In the genomic region with DNA sequence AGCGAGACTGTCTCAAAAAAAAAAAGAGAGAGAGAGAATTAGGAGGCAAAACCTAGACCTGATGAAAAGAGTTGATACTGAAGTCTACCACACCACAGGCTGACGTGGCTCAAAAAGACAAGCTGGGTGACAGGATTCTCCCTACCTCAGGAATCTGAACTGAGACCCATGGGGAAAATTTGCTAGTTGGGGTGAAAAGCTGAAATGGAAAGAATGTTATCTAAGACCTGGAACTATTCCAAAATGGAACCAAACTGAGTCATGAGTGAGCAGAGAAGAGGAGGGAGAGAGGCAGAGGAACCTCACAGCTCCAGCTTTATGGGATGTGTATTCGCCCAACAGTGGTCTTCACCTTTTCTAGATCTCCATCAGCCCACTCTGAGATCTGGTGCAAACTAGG, we compare ENCODE assay signal across 2 cellular contexts.
TF ChIP-seq lines count a peak whose summit lies in the region.

No MANE protein-coding gene starts in this region.

TF ChIP-seq in SK-N-SH, 30 proteins besides CTCF, POLR2A, EP300 and RAD21 (continued from another document):
- no peak for TF ChIP-seq USF1 (IDR thresholded peaks at IDR 0.05; ENCODE audit: borderline replicate concordance, low read depth)
- no peak for TF ChIP-seq GABPA (IDR thresholded peaks at IDR 0.05; ENCODE audit: low read depth)
- TF ChIP-seq, protein P1, sequence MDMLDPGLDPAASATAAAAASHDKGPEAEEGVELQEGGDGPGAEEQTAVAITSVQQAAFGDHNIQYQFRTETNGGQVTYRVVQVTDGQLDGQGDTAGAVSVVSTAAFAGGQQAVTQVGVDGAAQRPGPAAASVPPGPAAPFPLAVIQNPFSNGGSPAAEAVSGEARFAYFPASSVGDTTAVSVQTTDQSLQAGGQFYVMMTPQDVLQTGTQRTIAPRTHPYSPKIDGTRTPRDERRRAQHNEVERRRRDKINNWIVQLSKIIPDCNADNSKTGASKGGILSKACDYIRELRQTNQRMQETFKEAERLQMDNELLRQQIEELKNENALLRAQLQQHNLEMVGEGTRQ (IDR thresholded peaks at IDR 0.05; ENCODE audit: borderline replicate concordance, low read depth, low read length): no peak
- TF ChIP-seq, protein P2, sequence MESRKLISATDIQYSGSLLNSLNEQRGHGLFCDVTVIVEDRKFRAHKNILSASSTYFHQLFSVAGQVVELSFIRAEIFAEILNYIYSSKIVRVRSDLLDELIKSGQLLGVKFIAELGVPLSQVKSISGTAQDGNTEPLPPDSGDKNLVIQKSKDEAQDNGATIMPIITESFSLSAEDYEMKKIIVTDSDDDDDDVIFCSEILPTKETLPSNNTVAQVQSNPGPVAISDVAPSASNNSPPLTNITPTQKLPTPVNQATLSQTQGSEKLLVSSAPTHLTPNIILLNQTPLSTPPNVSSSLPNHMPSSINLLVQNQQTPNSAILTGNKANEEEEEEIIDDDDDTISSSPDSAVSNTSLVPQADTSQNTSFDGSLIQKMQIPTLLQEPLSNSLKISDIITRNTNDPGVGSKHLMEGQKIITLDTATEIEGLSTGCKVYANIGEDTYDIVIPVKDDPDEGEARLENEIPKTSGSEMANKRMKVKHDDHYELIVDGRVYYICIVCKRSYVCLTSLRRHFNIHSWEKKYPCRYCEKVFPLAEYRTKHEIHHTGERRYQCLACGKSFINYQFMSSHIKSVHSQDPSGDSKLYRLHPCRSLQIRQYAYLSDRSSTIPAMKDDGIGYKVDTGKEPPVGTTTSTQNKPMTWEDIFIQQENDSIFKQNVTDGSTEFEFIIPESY (IDR thresholded peaks at IDR 0.05; ENCODE audit: borderline replicate concordance, low read depth): no peak
- no peak for TF ChIP-seq GATA2 (CRISPR knock-in tag; IDR thresholded peaks at IDR 0.05)
- no peak for TF ChIP-seq EZH2phosphoT487 (IDR thresholded peaks at IDR 0.05; ENCODE audit: borderline replicate concordance, low read depth)
- no peak for TF ChIP-seq SMC3 (IDR thresholded peaks at IDR 0.05; ENCODE audit: low read depth, low read length)
- no peak for TF ChIP-seq RXRA (IDR thresholded peaks at IDR 0.05; ENCODE audit: borderline replicate concordance, low read depth)

TF ChIP-seq in SK-N-SH treated with all-trans-retinoic acid at 6 μM for 48 hours, 23 proteins besides CTCF, POLR2A, EP300 and RAD21 (continued from another document):
- TF ChIP-seq PATZ1 (CRISPR knock-in tag; IDR thresholded peaks at IDR 0.05; ENCODE audit: borderline replicate concordance) (no peak), OSR1 (CRISPR knock-in tag; IDR thresholded peaks at IDR 0.05) (no peak), PPARA (CRISPR knock-in tag; IDR thresholded peaks at IDR 0.05; ENCODE audit: borderline replicate concordance) (no peak), BACH2 (CRISPR knock-in tag; IDR thresholded peaks at IDR 0.05; ENCODE audit: borderline replicate concordance) (no peak), ZNF8 (CRISPR knock-in tag; IDR thresholded peaks at IDR 0.05) (no peak), ZFP30 (CRISPR knock-in tag; IDR thresholded peaks at IDR 0.05) (no peak), GLIS3 (CRISPR knock-in tag; IDR thresholded peaks at IDR 0.05) (no peak), ARNTL (CRISPR knock-in tag; IDR thresholded peaks at IDR 0.05; ENCODE audit: borderline replicate concordance, low read depth) (no peak), TOX (CRISPR knock-in tag; IDR thresholded peaks at IDR 0.05; ENCODE audit: borderline replicate concordance) (no peak), SNAI2 (CRISPR knock-in tag; IDR thresholded peaks at IDR 0.05) (no peak), ZFP3 (CRISPR knock-in tag; IDR thresholded peaks at IDR 0.05) (no peak), RARB (CRISPR knock-in tag; IDR thresholded peaks at IDR 0.05) (no peak)
- TF ChIP-seq, protein P3, sequence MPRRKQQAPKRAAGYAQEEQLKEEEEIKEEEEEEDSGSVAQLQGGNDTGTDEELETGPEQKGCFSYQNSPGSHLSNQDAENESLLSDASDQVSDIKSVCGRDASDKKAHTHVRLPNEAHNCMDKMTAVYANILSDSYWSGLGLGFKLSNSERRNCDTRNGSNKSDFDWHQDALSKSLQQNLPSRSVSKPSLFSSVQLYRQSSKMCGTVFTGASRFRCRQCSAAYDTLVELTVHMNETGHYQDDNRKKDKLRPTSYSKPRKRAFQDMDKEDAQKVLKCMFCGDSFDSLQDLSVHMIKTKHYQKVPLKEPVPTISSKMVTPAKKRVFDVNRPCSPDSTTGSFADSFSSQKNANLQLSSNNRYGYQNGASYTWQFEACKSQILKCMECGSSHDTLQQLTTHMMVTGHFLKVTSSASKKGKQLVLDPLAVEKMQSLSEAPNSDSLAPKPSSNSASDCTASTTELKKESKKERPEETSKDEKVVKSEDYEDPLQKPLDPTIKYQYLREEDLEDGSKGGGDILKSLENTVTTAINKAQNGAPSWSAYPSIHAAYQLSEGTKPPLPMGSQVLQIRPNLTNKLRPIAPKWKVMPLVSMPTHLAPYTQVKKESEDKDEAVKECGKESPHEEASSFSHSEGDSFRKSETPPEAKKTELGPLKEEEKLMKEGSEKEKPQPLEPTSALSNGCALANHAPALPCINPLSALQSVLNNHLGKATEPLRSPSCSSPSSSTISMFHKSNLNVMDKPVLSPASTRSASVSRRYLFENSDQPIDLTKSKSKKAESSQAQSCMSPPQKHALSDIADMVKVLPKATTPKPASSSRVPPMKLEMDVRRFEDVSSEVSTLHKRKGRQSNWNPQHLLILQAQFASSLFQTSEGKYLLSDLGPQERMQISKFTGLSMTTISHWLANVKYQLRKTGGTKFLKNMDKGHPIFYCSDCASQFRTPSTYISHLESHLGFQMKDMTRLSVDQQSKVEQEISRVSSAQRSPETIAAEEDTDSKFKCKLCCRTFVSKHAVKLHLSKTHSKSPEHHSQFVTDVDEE (CRISPR knock-in tag; IDR thresholded peaks at IDR 0.05): no peak
- TF ChIP-seq, protein P4, sequence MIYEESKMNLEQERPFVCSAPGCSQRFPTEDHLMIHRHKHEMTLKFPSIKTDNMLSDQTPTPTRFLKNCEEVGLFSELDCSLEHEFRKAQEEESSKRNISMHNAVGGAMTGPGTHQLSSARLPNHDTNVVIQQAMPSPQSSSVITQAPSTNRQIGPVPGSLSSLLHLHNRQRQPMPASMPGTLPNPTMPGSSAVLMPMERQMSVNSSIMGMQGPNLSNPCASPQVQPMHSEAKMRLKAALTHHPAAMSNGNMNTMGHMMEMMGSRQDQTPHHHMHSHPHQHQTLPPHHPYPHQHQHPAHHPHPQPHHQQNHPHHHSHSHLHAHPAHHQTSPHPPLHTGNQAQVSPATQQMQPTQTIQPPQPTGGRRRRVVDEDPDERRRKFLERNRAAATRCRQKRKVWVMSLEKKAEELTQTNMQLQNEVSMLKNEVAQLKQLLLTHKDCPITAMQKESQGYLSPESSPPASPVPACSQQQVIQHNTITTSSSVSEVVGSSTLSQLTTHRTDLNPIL (CRISPR knock-in tag; IDR thresholded peaks at IDR 0.05; ENCODE audit: low read depth): no peak
- TF ChIP-seq, protein P5, sequence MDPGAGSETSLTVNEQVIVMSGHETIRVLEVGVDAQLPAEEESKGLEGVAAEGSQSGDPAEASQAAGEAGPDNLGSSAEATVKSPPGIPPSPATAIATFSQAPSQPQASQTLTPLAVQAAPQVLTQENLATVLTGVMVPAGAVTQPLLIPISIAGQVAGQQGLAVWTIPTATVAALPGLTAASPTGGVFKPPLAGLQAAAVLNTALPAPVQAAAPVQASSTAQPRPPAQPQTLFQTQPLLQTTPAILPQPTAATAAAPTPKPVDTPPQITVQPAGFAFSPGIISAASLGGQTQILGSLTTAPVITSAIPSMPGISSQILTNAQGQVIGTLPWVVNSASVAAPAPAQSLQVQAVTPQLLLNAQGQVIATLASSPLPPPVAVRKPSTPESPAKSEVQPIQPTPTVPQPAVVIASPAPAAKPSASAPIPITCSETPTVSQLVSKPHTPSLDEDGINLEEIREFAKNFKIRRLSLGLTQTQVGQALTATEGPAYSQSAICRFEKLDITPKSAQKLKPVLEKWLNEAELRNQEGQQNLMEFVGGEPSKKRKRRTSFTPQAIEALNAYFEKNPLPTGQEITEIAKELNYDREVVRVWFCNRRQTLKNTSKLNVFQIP (CRISPR knock-in tag; IDR thresholded peaks at IDR 0.05; ENCODE audit: borderline replicate concordance, low read depth): no peak
